In the genomic region with DNA sequence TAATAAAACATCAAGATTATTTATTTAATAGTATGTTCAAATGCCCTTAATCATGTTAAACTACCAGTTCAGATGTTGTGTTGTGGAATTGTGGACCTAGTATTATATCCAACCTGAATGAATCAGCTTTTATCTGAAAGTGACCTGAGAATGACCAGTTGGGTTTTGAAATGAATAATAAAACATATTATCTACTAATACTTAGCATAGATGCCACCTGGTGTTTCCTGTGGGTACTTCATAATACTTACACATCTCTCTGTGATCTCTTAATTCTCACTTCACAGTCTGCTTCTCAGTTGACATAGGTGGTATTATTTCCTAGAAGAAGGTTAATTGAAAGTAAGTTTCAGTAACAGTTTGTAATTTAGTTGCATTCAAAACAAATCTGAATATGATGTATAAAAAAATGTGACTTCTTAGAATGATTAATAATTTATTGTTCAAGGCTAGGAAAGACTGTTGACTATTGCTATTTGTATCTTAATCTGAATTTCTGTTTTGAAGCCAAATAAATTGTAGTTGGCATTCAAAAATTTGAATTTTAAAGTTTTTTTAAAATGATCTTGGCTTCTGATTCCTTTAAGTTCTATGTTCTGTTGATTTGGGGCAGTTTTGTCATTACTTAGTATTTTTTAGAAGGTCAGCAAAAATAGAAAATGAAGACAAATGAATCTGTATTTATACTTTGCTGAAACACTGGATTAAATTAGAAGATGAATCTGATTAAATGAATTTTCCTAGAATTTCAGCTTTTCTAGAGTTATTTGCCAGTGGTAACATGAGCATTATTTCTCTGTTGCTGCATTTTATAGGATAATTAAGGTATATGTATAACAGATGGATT, we compare ENCODE assay signal across 9 cellular contexts. TPM values are rescaled to one million over a fixed set of nuclear protein-coding genes. Genes with fewer than 3 reads are reported as not detected.
DNase-seq lines count a peak whose midpoint lies in the region; ATAC-seq, FAIRE-seq and TF ChIP-seq lines count a peak whose summit lies in the region.
"Had no signal": no experiment of that assay in that cellular context is flagged by ENCODE, and none has a peak within 500 bp of the region (broad histone marks: within the 10 kb centered on the region; RNA-seq: fewer than 3 reads in every experiment).

No MANE protein-coding gene starts in this region.

- H3K4me1 ChIP-seq in neural progenitor cell = no peaks in the 10 kb centered on the region

- peaks cover 7% of the 10 kb centered on the region for H3K36me3 Mint-ChIP-seq in endothelial cell (ENCODE audit: low read depth, unreplicated experiment)
- H3K36me3 Mint-ChIP-seq in neural progenitor cell = peaks cover 6% of the 10 kb centered on the region

- no peak overlapping the region for H3K4me3 ChIP-seq in neural progenitor cell

- H3K79me2 ChIP-seq in neural progenitor cell (ENCODE audit: low read depth) = no peaks in the 10 kb centered on the region

- H3F3A ChIP-seq in neural progenitor cell (ENCODE audit: low read depth) = no peaks in the 10 kb centered on the region

- peak; percentile 26 for FAIRE-seq in RCC 7860 (lab: Jason Lieb, UNC)
- FAIRE-seq: colon had no signal

- no peak overlapping the region for H2AFZ ChIP-seq in neural progenitor cell (replicated peaks)

- peak; percentile 96 for ATAC-seq in GM19395 (IDR thresholded peaks at IDR 0.05; ENCODE audit: unreplicated experiment)
- ATAC-seq in HG03432 (IDR thresholded peaks at IDR 0.05; ENCODE audit: unreplicated experiment) = peak; percentile 92

- TF ChIP-seq CTCF in endothelial cell (IDR thresholded peaks at IDR 0.05; ENCODE audit: unreplicated experiment) = peak; percentile 58
- TF ChIP-seq CTCF in neural progenitor cell (IDR thresholded peaks at IDR 0.05) = peak; percentile 52

- H3K27me3 Mint-ChIP-seq in endothelial cell (ENCODE audit: unreplicated experiment) (no peaks in the 10 kb centered on the region), neural progenitor cell (ENCODE audit: insufficient read depth, low read depth) (no peaks in the 10 kb centered on the region)

- H3K9me3 ChIP-seq in neural progenitor cell (ENCODE audit: low read depth) = no peaks in the 10 kb centered on the region

- H3K4me1 Mint-ChIP-seq in endothelial cell (ENCODE audit: unreplicated experiment) = no peaks in the 10 kb centered on the region
- no peaks in the 10 kb centered on the region for H3K4me1 Mint-ChIP-seq in neural progenitor cell

- no peaks in the 10 kb centered on the region for H3K27me3 ChIP-seq in neural progenitor cell

- H3K4me3 Mint-ChIP-seq in endothelial cell (ENCODE audit: unreplicated experiment) (no peak overlapping the region), neural progenitor cell (no peak overlapping the region)

- H3K27ac Mint-ChIP-seq in endothelial cell (ENCODE audit: unreplicated experiment) (no peak overlapping the region), neural progenitor cell (no peak overlapping the region)

- no peak overlapping the region for H3K9ac ChIP-seq in neural progenitor cell

- peaks cover 29% of the 10 kb centered on the region for H3K36me3 ChIP-seq in neural progenitor cell

- H3K9me3 Mint-ChIP-seq in endothelial cell (ENCODE audit: unreplicated experiment) (no peaks in the 10 kb centered on the region), neural progenitor cell (no peaks in the 10 kb centered on the region)

- DNase-seq in NCI-H2196 (lab: John Stamatoyannopoulos, UW; ENCODE audit: unreplicated experiment) = peak; percentile 30
- DNase-seq in NCI-H2196 treated with DMSO at 0.1 percent for 48 hours (lab: John Stamatoyannopoulos, UW; ENCODE audit: unreplicated experiment) = no peak
- peak; percentile 16 for DNase-seq in RCC 7860 (ENCODE audit: low spot score)
- DNase-seq in endothelial cell (ENCODE audit: low spot score) = no peak
- peak; percentile 44 for DNase-seq in neural progenitor cell (ENCODE audit: low spot score)
- no peak for DNase-seq in activated naive CD4-positive, alpha-beta T cell treated with Interleukin-2 at 50 U/mL for 16 hours

- H3K4me2 ChIP-seq in neural progenitor cell = no peak overlapping the region

- H3K27ac ChIP-seq in neural progenitor cell = no peak overlapping the region

- no peaks in the 10 kb centered on the region for H4K20me1 ChIP-seq in neural progenitor cell (ENCODE audit: low read depth)

RNA-seq across cellular contexts. Expression of gene KIF2A, which starts 48.2 kb away (rescaled TPM):
- total RNA-seq in endothelial cell (ENCODE audit: unreplicated experiment) = 56.8 TPM
- 78.8 and 114 TPM in 2 replicates for total RNA-seq in neural progenitor cell (ENCODE audit: low replicate concordance)

RNA-seq across cellular contexts. Expression of gene DIMT1, which starts 49.5 kb away (rescaled TPM):
- 23.2 TPM for total RNA-seq in endothelial cell (ENCODE audit: unreplicated experiment)
- total RNA-seq in neural progenitor cell (ENCODE audit: low replicate concordance) = 24.0 and 43.2 TPM in 2 replicates

RNA-seq across cellular contexts. Expression of gene IPO11, which starts 58.3 kb away (rescaled TPM):
- 96.0 TPM for total RNA-seq in endothelial cell (ENCODE audit: unreplicated experiment)
- total RNA-seq in neural progenitor cell (ENCODE audit: low replicate concordance) = 48.2 and 66.9 TPM in 2 replicates

Comparison
In these comparisons a context has a peak if more than half of its experiments do, and no peak if none do; other contexts are left out.
1. DNase-seq: peak in NCI-H2196 (single experiment), RCC 7860 (single experiment) and neural progenitor cell (single experiment); none in NCI-H2196 treated with DMSO at 0.1 percent for 48 hours (single experiment), endothelial cell (single experiment) and activated naive CD4-positive, alpha-beta T cell treated with Interleukin-2 at 50 U/mL for 16 hours (single experiment).